5 cellular contexts compared by ENCODE assay signal in the genomic region with DNA sequence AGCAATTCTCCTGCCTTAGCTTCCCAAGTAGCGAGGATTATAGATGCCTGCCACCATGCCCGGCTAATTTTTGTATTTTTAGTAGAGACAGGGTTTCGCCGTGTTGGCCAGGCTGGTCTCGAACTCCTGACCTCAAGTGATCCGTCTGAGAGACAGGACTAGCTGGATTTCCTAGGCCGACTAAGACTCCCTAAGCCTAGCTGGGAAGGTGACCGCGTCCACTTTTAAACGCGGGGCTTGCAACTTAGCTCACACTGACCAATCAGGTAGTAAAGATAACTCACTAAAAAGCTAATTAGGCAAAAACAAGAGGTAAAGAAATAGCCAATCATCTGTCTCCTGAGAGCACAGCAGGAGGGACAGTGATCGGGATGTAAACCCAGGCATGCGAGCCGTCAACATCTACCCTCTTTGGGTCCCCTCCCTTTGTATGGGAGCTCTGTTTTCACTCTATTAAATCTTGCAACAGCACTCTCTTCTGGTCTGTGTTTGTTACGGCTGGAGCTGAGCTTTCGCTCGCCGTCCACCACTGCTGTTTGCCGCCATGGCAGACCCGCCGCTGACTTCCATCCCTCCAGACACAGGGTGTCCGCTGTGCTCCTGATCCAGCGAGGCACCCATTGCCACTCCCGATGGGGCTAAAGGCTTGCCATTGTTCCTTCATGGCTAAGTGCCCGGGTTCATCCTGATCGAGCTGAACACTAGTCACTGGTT. TPM values are rescaled to one million over a fixed set of nuclear protein-coding genes. Genes with fewer than 3 reads are reported as not detected.
"Had no signal": no experiment of that assay in that cellular context is flagged by ENCODE, and none has a peak within 500 bp of the region (broad histone marks: within the 10 kb centered on the region; RNA-seq: fewer than 3 reads in every experiment).

No MANE protein-coding gene starts in this region.

RNA-seq across cellular contexts. Expression of a gene that starts 39.3 kb away (rescaled TPM):
- total RNA-seq: HT1080, LHCN-M2, MCF 10A, OCI-LY7, PC-3 had no signal
